15 cellular contexts compared by ENCODE assay signal in the genomic region with DNA sequence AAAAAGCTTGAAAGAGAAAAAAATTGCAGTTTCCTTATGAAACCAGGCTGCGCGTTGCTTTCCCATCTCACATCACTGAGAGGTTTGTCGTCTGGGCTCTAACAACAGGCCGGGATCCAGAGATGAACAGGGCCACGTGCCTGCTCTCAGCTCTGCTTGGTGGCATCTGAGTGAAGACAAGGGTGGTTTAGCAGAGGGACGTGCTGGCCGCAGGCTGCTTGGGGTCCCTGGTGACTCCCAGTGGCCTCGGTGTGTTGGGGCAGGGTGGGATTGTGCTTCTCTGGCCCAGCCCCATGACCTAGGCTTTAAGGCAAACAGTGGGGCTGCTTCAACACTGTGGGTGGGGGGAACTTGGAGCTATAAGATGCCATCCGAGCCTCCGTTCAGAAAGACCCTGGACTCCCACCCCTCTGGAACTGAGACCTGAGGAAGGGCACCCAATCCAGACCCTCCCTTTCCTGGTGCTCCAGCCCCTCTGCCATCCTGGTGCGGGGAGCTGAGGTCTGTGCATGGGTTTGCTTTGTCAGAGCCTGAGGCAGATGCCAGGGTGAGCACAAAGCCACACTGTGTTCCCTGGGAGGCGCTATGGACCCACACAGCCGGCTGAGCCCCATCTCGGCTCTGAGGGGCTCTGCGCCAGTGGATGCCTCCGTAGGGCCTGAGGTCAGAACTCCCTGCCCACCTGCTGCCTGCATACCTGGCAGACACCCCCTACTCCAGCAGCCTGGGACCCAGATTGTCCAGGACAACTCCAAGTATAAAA. TPM values are rescaled to one million over a fixed set of nuclear protein-coding genes. Genes with fewer than 3 reads are reported as not detected.
DNase-seq lines count a peak whose midpoint lies in the region; ATAC-seq and TF ChIP-seq lines count a peak whose summit lies in the region.
"Had no signal": no experiment of that assay in that cellular context is flagged by ENCODE, and none has a peak within 500 bp of the region (broad histone marks: within the 10 kb centered on the region; RNA-seq: fewer than 3 reads in every experiment).

No MANE protein-coding gene starts in this region.

- H3K9me3 ChIP-seq in BLaER1 treated with 17β-estradiol and CSF1 and Interleukin-3, amounts not matched to agents 10 nM and 100 nM (replicated peaks in 1 of 11), result no peaks in the 10 kb centered on the region
- no peaks in the 10 kb centered on the region for H3K9me3 ChIP-seq in trophoblast cell (ENCODE audit: insufficient read depth, low read depth, low read length)
- H3K9me3 ChIP-seq: gastroesophageal sphincter, thoracic aorta had no signal

- intact Hi-C loops in head of caudate nucleus (cut with DNase I), result no loop called here

- H3K4me2 ChIP-seq in BLaER1 treated with 17β-estradiol and CSF1 and Interleukin-3, amounts not matched to agents 10 nM and 100 nM, result peak overlapping the region; percentile 76 to 95 (median 91)
- no peak overlapping the region for H3K4me2 ChIP-seq in trophoblast cell (ENCODE audit: low read length)

- CTCF ChIA-PET in RWPE1 (lab: Yijun Ruan, JAX), result interaction anchor here (0.6 to 0.7 kb wide), 2 partner anchors 132 to 1890 kb away, joined by 3 to 4 read pairs; no protein-coding TSS in a partner anchor

- no peak overlapping the region for H3K4ac ChIP-seq in trophoblast cell (ENCODE audit: low read depth, low read length)

- peak overlapping the region in 3 of 11 experiments; percentile 29 to 64 (median 47); a peak in 3 of 22 replicates for H3K9ac ChIP-seq in BLaER1 treated with 17β-estradiol and CSF1 and Interleukin-3, amounts not matched to agents 10 nM and 100 nM
- H3K9ac ChIP-seq in trophoblast cell (ENCODE audit: low read length), result no peak overlapping the region

- H2AFZ ChIP-seq in trophoblast cell (ENCODE audit: insufficient read depth, low read length, poor library complexity), result no peak overlapping the region

- peaks cover 53 to 91% (median 59%) of the 10 kb centered on the region in 10 experiments for H3K4me1 ChIP-seq in BLaER1 treated with 17β-estradiol and CSF1 and Interleukin-3, amounts not matched to agents 10 nM and 100 nM
- H3K4me1 ChIP-seq in trophoblast cell (ENCODE audit: control insufficient read depth in 1 of 2, insufficient read depth in 2 of 2, low read length in 2 of 2), result peaks cover 11 to 13% of the 10 kb centered on the region in 2 experiments

- H3K14ac ChIP-seq in trophoblast cell (ENCODE audit: low read length), result no peak overlapping the region

- peaks cover 0 to 4% (median 0%) of the 10 kb centered on the region in 11 experiments; a peak in 1 of 22 replicates for H4K20me1 ChIP-seq in BLaER1 treated with 17β-estradiol and CSF1 and Interleukin-3, amounts not matched to agents 10 nM and 100 nM

- H3K36me3 ChIP-seq in BLaER1 treated with 17β-estradiol and CSF1 and Interleukin-3, amounts not matched to agents 10 nM and 100 nM, result no peaks in the 10 kb centered on the region
- H3K36me3 ChIP-seq in trophoblast cell (ENCODE audit: control insufficient read depth in 1 of 2, insufficient read depth in 2 of 2, low read length in 2 of 2), result no peaks in the 10 kb centered on the region
- H3K36me3 ChIP-seq: cardiac muscle cell, gastroesophageal sphincter, thoracic aorta had no signal

- no peak for ATAC-seq in GM18520 (IDR thresholded peaks at IDR 0.05; ENCODE audit: unreplicated experiment)
- ATAC-seq: activated CD4-positive, CD25-positive, alpha-beta regulatory T cell treated with anti-CD3 and anti-CD28 coated beads, Interleukin-2, amount 50 U/mL, for 24 hours had no signal

- POLR2A ChIA-PET in RWPE1 (lab: Yijun Ruan, JAX; ENCODE audit: low non-redundant PET), result interaction anchor here (0.7 kb wide), 1 partner anchor 163 kb away, joined by 7 read pairs; no protein-coding TSS in a partner anchor

- H3K23ac ChIP-seq in trophoblast cell (ENCODE audit: low read length), result no peak overlapping the region

- H3K18ac ChIP-seq in trophoblast cell (ENCODE audit: low read length), result no peak overlapping the region

- no peak overlapping the region for H2BK12ac ChIP-seq in trophoblast cell (ENCODE audit: low read length)

- H4K91ac ChIP-seq in trophoblast cell (ENCODE audit: low read depth, low read length), result no peak overlapping the region

- no peak overlapping the region for H3K4me3 ChIP-seq in BLaER1 treated with 17β-estradiol and CSF1 and Interleukin-3, amounts not matched to agents 10 nM and 100 nM
- H3K4me3 ChIP-seq in trophoblast cell (ENCODE audit: low read depth, low read length), result no peak overlapping the region
- H3K4me3 ChIP-seq: cardiac muscle cell, gastroesophageal sphincter, thoracic aorta had no signal

- no peaks in the 10 kb centered on the region for H3K79me1 ChIP-seq in trophoblast cell (ENCODE audit: low read length)

- no peak overlapping the region for H2BK120ac ChIP-seq in trophoblast cell (ENCODE audit: insufficient read depth, low read length, poor library complexity)

- DNase-seq in RWPE1 (ENCODE audit: low spot score) (no peak), head of caudate nucleus (peak in 41 of 42 donors; percentile 71 to 93 (median 84)), trophoblast cell (no peak), COLO829 (ENCODE audit: low spot score) (no peak), GM13976 (ENCODE audit: low spot score) (no peak), ecto neural progenitor cell (ENCODE audit: low spot score) (no peak)
- DNase-seq: immature natural killer cell, NCI-H187, NCI-H446 treated with DMSO at 0.1 percent for 48 hours had no signal

- no peak overlapping the region for H4K12ac ChIP-seq in trophoblast cell (ENCODE audit: low read depth, low read length)

- WGBS in trophoblast cell (ENCODE audit: extremely low coverage, insufficient coverage, insufficient read length), result no CpG with 5 or more reads among the region's 16 CpGs

- no peak for TF ChIP-seq CTCF in RWPE1 (conservative IDR thresholded peaks at IDR 0.05; ENCODE audit: low read depth)
- no peak for TF ChIP-seq CTCF in GM13976 (IDR thresholded peaks at IDR 0.05; ENCODE audit: borderline replicate concordance, control extremely low read depth, extremely low read depth, insufficient read depth, missing control alignments)

- no peak overlapping the region for H2BK5ac ChIP-seq in trophoblast cell (ENCODE audit: low read depth, low read length, poor library complexity)

- peak overlapping the region in 4 of 11 experiments; percentile 11 to 61 (median 33); a peak in 7 of 22 replicates for H3K27ac ChIP-seq in BLaER1 treated with 17β-estradiol and CSF1 and Interleukin-3, amounts not matched to agents 10 nM and 100 nM
- peak overlapping the region; percentile 85 for H3K27ac ChIP-seq in RWPE1
- no peak overlapping the region for H3K27ac ChIP-seq in trophoblast cell (ENCODE audit: low read depth, low read length)
- H3K27ac ChIP-seq: cardiac muscle cell had no signal

- no peaks in the 10 kb centered on the region for H3K79me2 ChIP-seq in trophoblast cell (ENCODE audit: control insufficient read depth, insufficient read depth, low read length, poor library complexity)

- no peaks in the 10 kb centered on the region for H3K27me3 ChIP-seq in BLaER1 treated with 17β-estradiol and CSF1 and Interleukin-3, amounts not matched to agents 10 nM and 100 nM
- no peaks in the 10 kb centered on the region for H3K27me3 ChIP-seq in trophoblast cell (ENCODE audit: insufficient read depth, low read length)
- H3K27me3 ChIP-seq: cardiac muscle cell, gastroesophageal sphincter had no signal

- no peak overlapping the region for H4K8ac ChIP-seq in trophoblast cell (ENCODE audit: low read depth, low read length)

- in situ Hi-C loops in GM13976 (cut with MboI; ENCODE audit: low sequenced_read_pairs, unreplicated experiment), result no loop called here

- peak overlapping the region; percentile 85 for H2AK5ac ChIP-seq in trophoblast cell (ENCODE audit: low read length)

RNA-seq across cellular contexts. Expression of a gene that starts 18.4 kb away (rescaled TPM):
- 124 and 139 TPM in 2 replicates for polyA plus RNA-seq in trophoblast cell (2013)

Comparison
In these comparisons a context has a peak if more than half of its experiments do, and no peak if none do; other contexts are left out.
1. DNase-seq: peak in head of caudate nucleus (41 of 42); none in RWPE1 (single experiment), trophoblast cell (0 of 2), COLO829 (single experiment), GM13976 (single experiment) and ecto neural progenitor cell (single experiment).